In genomic region chr2:47309952-47310800, GRCh38 we compare ENCODE assay signal across 9 cellular contexts. TPM values are rescaled to one million over a fixed set of nuclear protein-coding genes. Genes with fewer than 3 reads are reported as not detected.
A peak's percentile ranks its signal among the peaks of the same experiment; 100 is the strongest.
DNase-seq lines count a peak whose midpoint lies in the region; ATAC-seq, FAIRE-seq and TF ChIP-seq lines count a peak whose summit lies in the region.
"Had no signal": no experiment of that assay in that cellular context is flagged by ENCODE, and none has a peak within 500 bp of the region (broad histone marks: within the 10 kb centered on the region; RNA-seq: fewer than 3 reads in every experiment).

No MANE protein-coding gene starts in this region.

- H3K4me1 ChIP-seq in Caco-2 (peaks cover 62% of the 10 kb centered on the region), aorta (ENCODE audit: control insufficient read depth in 1 of 2, insufficient read depth in 2 of 2, low read length in 2 of 2) (no peaks in the 10 kb centered on the region)

- H3K4me3 Mint-ChIP-seq in Caco-2 (ENCODE audit: unreplicated experiment) (peak overlapping the region; percentile 66), T-helper 17 cell (no peak overlapping the region)
- H3K4me3 Mint-ChIP-seq: stimulated activated naive CD8-positive, alpha-beta T cell treated with anti-CD3 and anti-CD28 coated beads, Interleukin-15, Interleukin-2, amounts not matched to agents 100 ng/mL and 50 ng/mL, for 24 hours had no signal

- WGBS in aorta, 2 donors, result 35 to 37% methylated on average over 9 of the region's 9 CpGs

- H3K27me3 ChIP-seq in Caco-2 (replicated peaks; ENCODE audit: control insufficient read depth, insufficient read depth, low read length) (no peaks in the 10 kb centered on the region), aorta (ENCODE audit: control insufficient read depth in 1 of 2, insufficient read depth in 2 of 2, low read length in 1 of 2) (no peaks in the 10 kb centered on the region)

- peaks cover 37% of the 10 kb centered on the region for H3K4me1 Mint-ChIP-seq in Caco-2 (ENCODE audit: low read depth, unreplicated experiment)
- peaks cover 2% of the 10 kb centered on the region for H3K4me1 Mint-ChIP-seq in T-helper 17 cell

- TF ChIP-seq CTCF in Caco-2 (IDR thresholded peaks at IDR 0.05; ENCODE audit: insufficient read depth in 1 of 2, low read depth in 1 of 2, low read length in 1 of 2, severe bottlenecking in 1 of 2, unreplicated experiment in 1 of 2), result no peak

- H3K27me3 Mint-ChIP-seq in Caco-2 (ENCODE audit: insufficient read depth, unreplicated experiment), result no peaks in the 10 kb centered on the region
- H3K27me3 Mint-ChIP-seq in T-helper 17 cell, result peaks cover 30% of the 10 kb centered on the region

- no peaks in the 10 kb centered on the region for H3K36me3 ChIP-seq in Caco-2 (ENCODE audit: control insufficient read depth, insufficient read depth, low read length)
- no peaks in the 10 kb centered on the region for H3K36me3 ChIP-seq in aorta (ENCODE audit: control insufficient read depth in 1 of 2, insufficient read depth in 2 of 2, low read length in 1 of 2)

- peak overlapping the region in 1 of 2 donors; percentile 31 for H3K27ac ChIP-seq in aorta (ENCODE audit: low read depth in 1 of 2, low read length in 2 of 2)

- POLR2A ChIA-PET in Caco-2 (lab: Charles Lee), result interaction anchor here (0.6 to 2.5 kb wide), 8 partner anchors 9 to 231 kb away, joined by 3 to 9 read pairs (median 4); no protein-coding TSS in a partner anchor

- H3K36me3 Mint-ChIP-seq in Caco-2 (ENCODE audit: insufficient read depth, unreplicated experiment) (peaks cover 23% of the 10 kb centered on the region), T-helper 17 cell (ENCODE audit: low read depth) (no peaks in the 10 kb centered on the region)

- H3K9me3 Mint-ChIP-seq in Caco-2 (ENCODE audit: unreplicated experiment), result no peaks in the 10 kb centered on the region
- H3K9me3 Mint-ChIP-seq: stimulated activated naive CD8-positive, alpha-beta T cell treated with anti-CD3 and anti-CD28 coated beads, Interleukin-15, Interleukin-2, amounts not matched to agents 100 ng/mL and 50 ng/mL, for 24 hours had no signal

- DNase-seq in Caco-2 (peak; percentile 93 to 97), T-helper 17 cell (no peak), left kidney (ENCODE audit: low read depth, low spot score) (peak; percentile 47), aorta (no peak), frontal cortex (ENCODE audit: low spot score in 2 of 2) (no peak), NCI-H748 treated with DMSO at 0.1 percent for 48 hours (lab: John Stamatoyannopoulos, UW) (no peak)

- intact Hi-C loops in Caco-2 (cut with micrococcal nuclease; ENCODE audit: unreplicated experiment) (loop anchor here (1.0 to 5.0 kb wide), 5 partner anchors 23 to 231 kb away; no protein-coding TSS in a partner anchor), aorta (cut with DNase I) (no loop called here)

- H3K27ac Mint-ChIP-seq in Caco-2 (ENCODE audit: unreplicated experiment) (peak overlapping the region; percentile 98), T-helper 17 cell (no peak overlapping the region)
- H3K27ac Mint-ChIP-seq: stimulated activated naive CD8-positive, alpha-beta T cell treated with anti-CD3 and anti-CD28 coated beads, Interleukin-15, Interleukin-2, amounts not matched to agents 100 ng/mL and 50 ng/mL, for 24 hours had no signal

- no peak for FAIRE-seq in frontal cortex (lab: Jason Lieb, UNC)

- CTCF ChIA-PET in Caco-2 (lab: Charles Lee), result interaction anchor here (0.6 to 1.4 kb wide), 8 partner anchors 11 to 321 kb away, joined by 3 to 8 read pairs (median 4); no protein-coding TSS in a partner anchor

- BruUV-seq in Caco-2 (replicated peaks; lab: Mats Ljungman, UMichigan), result no TSS peak

- peak; percentile 79 for ATAC-seq in GM19463 (IDR thresholded peaks at IDR 0.05; ENCODE audit: unreplicated experiment)
- ATAC-seq in HG03457 (IDR thresholded peaks at IDR 0.05; ENCODE audit: unreplicated experiment), result peak; percentile 88
- peak; percentile 53 for ATAC-seq in T-helper 17 cell
- ATAC-seq in aorta (ENCODE audit: low FRiP score), result peak; percentile 10

- H3K9me3 ChIP-seq in Caco-2, result no peaks in the 10 kb centered on the region
- no peaks in the 10 kb centered on the region for H3K9me3 ChIP-seq in T-helper 17 cell (ENCODE audit: control insufficient read depth, low read length, poor library complexity, severe bottlenecking)
- H3K9me3 ChIP-seq in aorta (ENCODE audit: control insufficient read depth, low read length), result no peaks in the 10 kb centered on the region

- H3K4me3 ChIP-seq in Caco-2 (ENCODE audit: low read depth, low read length) (no peak overlapping the region), aorta (ENCODE audit: low read length in 2 of 2) (no peak overlapping the region)

RNA-seq across cellular contexts. Expression of gene EPCAM, which starts 58.9 kb away (rescaled TPM):
- total RNA-seq in Caco-2 (2022) (710 and 751 TPM in 2 replicates), T-helper 17 cell (not detected), aorta (under 1 TPM in 1 of 2 donors, not detected in 1; 0.32 TPM), frontal cortex (19.6 TPM)
- 10 to 100 TPM in 1 of 2 donors, 1 to 10 TPM in 1; 3.1 to 58.1 TPM for polyA plus RNA-seq in aorta

Comparison
In these comparisons a context has a peak if more than half of its experiments do, and no peak if none do; other contexts are left out.
1. DNase-seq: peak in Caco-2 (2 of 2) and left kidney (single experiment); none in T-helper 17 cell (0 of 3), aorta (0 of 2), frontal cortex (0 of 2) and NCI-H748 treated with DMSO at 0.1 percent for 48 hours (single experiment).
2. ATAC-seq: peak in every context shown above with its lines; median percentile 88 in HG03457; 79 in GM19463; 53 in T-helper 17 cell; 10 in aorta.
3. RNA of gene EPCAM, which starts 58.9 kb away (total RNA-seq): 710 to 751 TPM in Caco-2; 19.6 TPM in frontal cortex (single experiment), 0.32 TPM in aorta and not detected in T-helper 17 cell; every median in the first group is over 10 times any median in the second.